21 cellular contexts compared by ENCODE assay signal in genomic region chr5:15023846-15024245, GRCh38.
DNase-seq lines count a peak whose midpoint lies in the region; ATAC-seq, FAIRE-seq and TF ChIP-seq lines count a peak whose summit lies in the region.
"Had no signal": no experiment of that assay in that cellular context is flagged by ENCODE, and none has a peak within 500 bp of the region (broad histone marks: within the 10 kb centered on the region; RNA-seq: fewer than 3 reads in every experiment).

No MANE protein-coding gene starts in this region.

- H3K27ac ChIP-seq in PC-3 (ENCODE audit: low read length) (no peak overlapping the region), H1 (ENCODE audit: low read depth, low read length) (no peak overlapping the region)
- H3K27ac ChIP-seq: A549, C4-2B, KMS-11 had no signal

- H3K4me3 ChIP-seq in PC-3 (ENCODE audit: low read length) (no peak overlapping the region), H1 (ENCODE audit: extremely low read depth in 1 of 4, insufficient read depth in 2 of 4, low read depth in 3 of 4, low read length in 4 of 4) (no peak overlapping the region)
- H3K4me3 ChIP-seq: A549 had no signal

- no peaks in the 10 kb centered on the region for H3K79me2 ChIP-seq in PC-3 (ENCODE audit: low read length)
- no peaks in the 10 kb centered on the region for H3K79me2 ChIP-seq in H1 (ENCODE audit: control insufficient read depth in 1 of 2, insufficient read depth in 2 of 2, low read length in 2 of 2)

- H3K4me1 ChIP-seq in PC-3 (ENCODE audit: insufficient read depth, low read length), result peaks cover 7% of the 10 kb centered on the region
- peaks cover 4 to 9% (median 6%) of the 10 kb centered on the region in 4 experiments for H3K4me1 ChIP-seq in H1 (replicated peaks in 1 of 4; ENCODE audit: control insufficient read depth in 3 of 4, insufficient read depth in 4 of 4, low read length in 3 of 4)
- H3K4me1 ChIP-seq: A549 had no signal

- no peak for TF ChIP-seq RAD21 in H1 (IDR thresholded peaks at IDR 0.05 in 1 of 2, conservative IDR thresholded peaks at IDR 0.05 in 1 of 2; ENCODE audit: low read depth in 2 of 2, low read length in 2 of 2)

- no peaks in the 10 kb centered on the region for H3F3A ChIP-seq in PC-3 (ENCODE audit: low read length, unreplicated experiment)

- no peaks in the 10 kb centered on the region for H3K9me2 ChIP-seq in PC-3 (replicated peaks; ENCODE audit: low read length)

- H2BK12ac ChIP-seq in H1 (ENCODE audit: low read depth, low read length), result no peak overlapping the region

- BruUV-seq in PC-3 (replicated peaks; lab: Mats Ljungman, UMichigan), result no TSS peak

- no peak overlapping the region for H2BK5ac ChIP-seq in H1 (ENCODE audit: low read depth, low read length)

- TF ChIP-seq CTCF in PC-3 (conservative IDR thresholded peaks at IDR 0.05; ENCODE audit: low read depth, low read length) (no peak), H1 (IDR thresholded peaks at IDR 0.05; ENCODE audit: control extremely low read depth in 1 of 3, insufficient read depth in 1 of 3, low read depth in 1 of 3, low read length in 3 of 3) (no peak)

- POLR2A ChIA-PET in PC-3 (lab: Charles Lee; ENCODE audit: unreplicated experiment), result no interaction called here
- POLR2A ChIA-PET in H1 (lab: Charles Lee; ENCODE audit: partially characterized antibody), result no interaction called here

- H3K79me1 ChIP-seq in H1 (ENCODE audit: low read depth, low read length), result no peaks in the 10 kb centered on the region

- H3K36me3 ChIP-seq in PC-3 (ENCODE audit: low read depth, low read length), result no peaks in the 10 kb centered on the region
- 0 out of 8 replicates have a peak, but pooled peaks cover 0 to 3% (median 0%) of the 10 kb centered on the region in 4 experiments for H3K36me3 ChIP-seq in H1 (ENCODE audit: control insufficient read depth in 2 of 4, insufficient read depth in 4 of 4, low read length in 3 of 4)

- H4K8ac ChIP-seq in H1 (ENCODE audit: extremely low read depth, insufficient read depth, low read length), result no peak overlapping the region

- H2AK5ac ChIP-seq in H1 (ENCODE audit: low read depth, low read length), result no peak overlapping the region

- H3K14ac ChIP-seq in H1 (ENCODE audit: insufficient read length), result no peak overlapping the region

- H2BK20ac ChIP-seq in H1 (ENCODE audit: low read length), result no peak overlapping the region

- H3K23ac ChIP-seq in H1 (ENCODE audit: insufficient read length), result no peak overlapping the region

- no peak for FAIRE-seq in H1 (lab: Jason Lieb, UNC)
- FAIRE-seq in urothelium cell line (lab: Jason Lieb, UNC), result peak; percentile 9
- FAIRE-seq: A549, GM12891, H54 had no signal

- no peak; the same call in 1 of the 2 replicates for ATAC-seq in PC-3
- no peak for ATAC-seq in HG03460 (IDR thresholded peaks at IDR 0.05; ENCODE audit: unreplicated experiment)
- ATAC-seq in GM21576 (IDR thresholded peaks at IDR 0.05; ENCODE audit: unreplicated experiment), result no peak
- ATAC-seq: A549; CD8-positive, alpha-beta T cell; Panc1 had no signal

- no peaks in the 10 kb centered on the region for H3K27me3 ChIP-seq in PC-3 (ENCODE audit: low read length)
- H3K27me3 ChIP-seq in H1 (replicated peaks in 1 of 4; ENCODE audit: control insufficient read depth in 3 of 4, extremely low read depth in 1 of 4, insufficient read depth in 3 of 4, low read length in 3 of 4), result peaks cover 26 to 41% (median 33%) of the 10 kb centered on the region in 4 experiments

- H2BK120ac ChIP-seq in H1 (replicated peaks; ENCODE audit: low read depth, low read length), result no peak overlapping the region

- no peak for TF ChIP-seq EP300 in H1 (IDR thresholded peaks at IDR 0.05; ENCODE audit: borderline replicate concordance in 1 of 2, low read depth in 2 of 2, low read length in 2 of 2)

- H4K20me1 ChIP-seq in PC-3 (ENCODE audit: low read length) (no peaks in the 10 kb centered on the region), H1 (replicated peaks in 1 of 2; ENCODE audit: control insufficient read depth in 1 of 2, insufficient read depth in 2 of 2, low read length in 2 of 2) (no peaks in the 10 kb centered on the region)

- no peak overlapping the region for H2BK15ac ChIP-seq in H1 (ENCODE audit: low read length)

- H3K4me2 ChIP-seq in PC-3 (ENCODE audit: low read length) (no peak overlapping the region), H1 (ENCODE audit: insufficient read depth in 1 of 2, low read depth in 2 of 2, low read length in 2 of 2) (no peak overlapping the region)
- H3K4me2 ChIP-seq: A549, KMS-11 had no signal

- H3K9ac ChIP-seq in PC-3 (ENCODE audit: low read length), result no peak overlapping the region
- no peak overlapping the region for H3K9ac ChIP-seq in H1 (replicated peaks in 1 of 4; ENCODE audit: extremely low read depth in 1 of 4, low read depth in 3 of 4, low read length in 3 of 4)
- H3K9ac ChIP-seq: KMS-11 had no signal

- no peak overlapping the region for H3K56ac ChIP-seq in H1 (replicated peaks; ENCODE audit: insufficient read length, low read depth, low read length)

- H3K23me2 ChIP-seq in H1 (ENCODE audit: low read depth, low read length), result no peaks in the 10 kb centered on the region

- intact Hi-C loops in PC-3 (cut with micrococcal nuclease), result no loop called here

- no peak overlapping the region for H4K91ac ChIP-seq in H1 (replicated peaks; ENCODE audit: insufficient read length, low read length)

- H2AFZ ChIP-seq in PC-3 (ENCODE audit: low read length), result no peak overlapping the region
- no peak overlapping the region for H2AFZ ChIP-seq in H1 (ENCODE audit: low read length)

- DNase-seq in EH (ENCODE audit: low read depth) (peak; percentile 14), PC-3 (peak; percentile 72), H1 (ENCODE audit: low read depth in 1 of 2, low spot score in 2 of 2) (no peak), urothelium cell line (ENCODE audit: low spot score) (no peak), cortex of kidney (lab: John Stamatoyannopoulos, UW) (no peak)
- DNase-seq: Caco-2; CD8-positive, alpha-beta T cell; EL; GF-D8; MM.1S; NCI-H2029 treated with DMSO at 0.1 percent for 48 hours; NCI-H2227 treated with DMSO at 0.1 percent for 48 hours; NCI-H526 treated with DMSO at 0.1 percent for 48 hours had no signal

- CTCF ChIA-PET in PC-3 (lab: Charles Lee) (no interaction called here), H1 (lab: Charles Lee; ENCODE audit: partially characterized antibody) (interaction anchor here (0.9 to 1.0 kb wide), 2 partner anchors 82 to 206 kb away, joined by 3 to 4 read pairs; no protein-coding TSS in a partner anchor)

- no peak overlapping the region for H4K5ac ChIP-seq in H1 (ENCODE audit: insufficient read length, low read depth, low read length)

- TF ChIP-seq POLR2A in H1 (IDR thresholded peaks at IDR 0.05; ENCODE audit: control extremely low read depth in 1 of 2, low read depth in 2 of 2, low read length in 2 of 2), result no peak

- no peak overlapping the region for H3K4ac ChIP-seq in H1 (replicated peaks; ENCODE audit: insufficient read length, low read depth, low read length)

- H3K18ac ChIP-seq in H1 (ENCODE audit: extremely low read depth, low read length), result no peak overlapping the region

- 93% methylated on average over 5 of the region's 5 CpGs; no CpG with 5 or more reads in 1 of the 2 experiments for WGBS in H1 (ENCODE audit: extremely low coverage in 1 of 2, insufficient coverage in 1 of 2, insufficient read length in 1 of 2, insufficient replicate concordance in 2 of 2, low coverage in 1 of 2, low lambda C conversion rate in 2 of 2, missing lambda C conversion rate in 1 of 2), 2 experiments

- H3K9me3 ChIP-seq in PC-3 (ENCODE audit: low read length) (no peaks in the 10 kb centered on the region), H1 (ENCODE audit: insufficient read depth in 2 of 2, low read depth in 1 of 2, low read length in 1 of 2) (no peaks in the 10 kb centered on the region)
- H3K9me3 ChIP-seq: A549 had no signal

TF ChIP-seq in H1, 55 proteins besides CTCF, POLR2A, EP300 and RAD21:
- TF ChIP-seq CREB1 (IDR thresholded peaks at IDR 0.05) (no peak), SP4 (IDR thresholded peaks at IDR 0.05; ENCODE audit: low read length) (no peak), KDM1A (IDR thresholded peaks at IDR 0.05; ENCODE audit: borderline replicate concordance, low read length) (no peak), E2F6 (IDR thresholded peaks at IDR 0.05) (0 out of 2 replicates have a peak, but pooled peaks have one; percentile 14)

Comparison
In these comparisons a context has a peak if more than half of its experiments do, and no peak if none do; other contexts are left out.
1. DNase-seq: peak in EH (single experiment) and PC-3 (single experiment); none in H1 (0 of 2), urothelium cell line (single experiment) and cortex of kidney (single experiment).